In genomic region chr1:3894626-3895278, GRCh38 we compare ENCODE assay signal across 18 cellular contexts. TPM values are rescaled to one million over a fixed set of nuclear protein-coding genes. Genes with fewer than 3 reads are reported as not detected.
DNase-seq lines count a peak whose midpoint lies in the region; ATAC-seq, FAIRE-seq and TF ChIP-seq lines count a peak whose summit lies in the region.
"Had no signal": no experiment of that assay in that cellular context is flagged by ENCODE, and none has a peak within 500 bp of the region (broad histone marks: within the 10 kb centered on the region; RNA-seq: fewer than 3 reads in every experiment).

No MANE protein-coding gene starts in this region.

- H4K91ac ChIP-seq in neuronal stem cell (ENCODE audit: low read depth, low read length, poor library complexity): no peak overlapping the region

- peak overlapping the region; percentile 10 for H3K27ac Mint-ChIP-seq in stimulated activated effector memory CD8-positive, alpha-beta T cell treated with anti-CD3 and anti-CD28 coated beads, Interleukin-12 subunit alpha, Interleukin-12 subunit beta, amount 100 ng/mL, for 72 hours
- H3K27ac Mint-ChIP-seq: B cell; CD4-positive, alpha-beta T cell had no signal

- H4K20me1 ChIP-seq in K562 (replicated peaks; ENCODE audit: control insufficient read depth, insufficient read depth, low read length): peaks cover 13% of the 10 kb centered on the region; the same call in 1 of the 2 replicates

- WGBS in K562 (ENCODE audit: insufficient coverage, low coverage, missing lambda C conversion rate): 97% methylated on average over 17 of the region's 17 CpGs
- WGBS in gastroesophageal sphincter (ENCODE audit: low coverage in 1 of 2), 2 donors: 60 to 89% methylated on average over 1 to 14 of the region's 17 CpGs
- no CpG with 5 or more reads among the region's 17 CpGs for WGBS in neuronal stem cell (ENCODE audit: extremely low coverage in 2 of 2, insufficient read length in 2 of 2, insufficient replicate concordance in 1 of 2), 2 donors

- DNase-seq in K562 (ENCODE audit: extremely low read depth in 1 of 4, low spot score in 3 of 4) (no peak), neuronal stem cell (ENCODE audit: low spot score) (no peak), germinal center (ENCODE audit: low spot score) (no peak), NCI-H446 (lab: John Stamatoyannopoulos, UW) (no peak)
- no peak for DNase-seq in stimulated activated effector memory CD8-positive, alpha-beta T cell treated with anti-CD3 and anti-CD28 coated beads, Interleukin-12 subunit alpha, Interleukin-12 subunit beta, amount 100 ng/mL, for 72 hours (ENCODE audit: low spot score in 2 of 2)
- DNase-seq: C1 segment of cervical spinal cord; Calu3; CD4-positive, alpha-beta T cell; DMS 273 treated with DMSO at 0.1 percent for 48 hours; DMS79; H7 had no signal

- TF ChIP-seq RAD21 in K562 (CRISPR knock-in tag; conservative IDR thresholded peaks at IDR 0.05 in 1 of 2, IDR thresholded peaks at IDR 0.05 in 1 of 2): no peak

- H3K36me3 ChIP-seq in K562 (ENCODE audit: control insufficient read depth, insufficient read depth, low read length): peaks cover 58% of the 10 kb centered on the region
- peaks cover 0 to 19% of the 10 kb centered on the region in 2 donors for H3K36me3 ChIP-seq in gastroesophageal sphincter
- peaks cover 25 to 57% of the 10 kb centered on the region in 2 donors for H3K36me3 ChIP-seq in neuronal stem cell (replicated peaks in 1 of 2; ENCODE audit: control insufficient read depth in 2 of 2, insufficient read depth in 2 of 2, low read length in 2 of 2)

- TF ChIP-seq EP300 in K562 (IDR thresholded peaks at IDR 0.05; ENCODE audit: low read length) (no peak), gastroesophageal sphincter (IDR thresholded peaks at IDR 0.05) (no peak)

- H2AFZ ChIP-seq in K562 (ENCODE audit: low read depth, low read length) (no peak overlapping the region), neuronal stem cell (ENCODE audit: low read length) (no peak overlapping the region)
- H2AFZ ChIP-seq: GM23248 had no signal

- no peak overlapping the region for H3K4me3 Mint-ChIP-seq in stimulated activated effector memory CD8-positive, alpha-beta T cell treated with anti-CD3 and anti-CD28 coated beads, Interleukin-12 subunit alpha, Interleukin-12 subunit beta, amount 100 ng/mL, for 72 hours
- H3K4me3 Mint-ChIP-seq: B cell; CD4-positive, alpha-beta T cell had no signal

- TF ChIP-seq POLR2A in K562 (conservative IDR thresholded peaks at IDR 0.05) (no peak), gastroesophageal sphincter (IDR thresholded peaks at IDR 0.05) (no peak)

- no TSS peak for BruUV-seq in K562 (replicated peaks; lab: Mats Ljungman, UMichigan)

- peaks cover 17% of the 10 kb centered on the region for H3K79me1 ChIP-seq in neuronal stem cell (ENCODE audit: low read depth, low read length)

- peaks cover 47% of the 10 kb centered on the region for H3K4me1 Mint-ChIP-seq in stimulated activated effector memory CD8-positive, alpha-beta T cell treated with anti-CD3 and anti-CD28 coated beads, Interleukin-12 subunit alpha, Interleukin-12 subunit beta, amount 100 ng/mL, for 72 hours

- no peak overlapping the region for H2BK15ac ChIP-seq in neuronal stem cell (ENCODE audit: low read length)

- no peak overlapping the region for H2BK5ac ChIP-seq in neuronal stem cell (ENCODE audit: low read length)

- H2AK5ac ChIP-seq in neuronal stem cell (ENCODE audit: low read depth, low read length): no peak overlapping the region

- FAIRE-seq in K562 (lab: Jason Lieb, UNC): no peak
- FAIRE-seq: A204.1, GM12878, GM18507 had no signal

- H3K27me3 ChIP-seq in K562 (ENCODE audit: control insufficient read depth in 2 of 2, insufficient read depth in 2 of 2, low read length in 2 of 2) (no peaks in the 10 kb centered on the region), gastroesophageal sphincter (no peaks in the 10 kb centered on the region), neuronal stem cell (ENCODE audit: control insufficient read depth in 3 of 3, insufficient read depth in 3 of 3, low read depth in 1 of 3, low read length in 3 of 3) (no peaks in the 10 kb centered on the region)

- peaks cover 0 to 13% of the 10 kb centered on the region in 2 experiments; a peak in 4 of 5 replicates for H3K4me1 ChIP-seq in K562 (replicated peaks in 1 of 2; ENCODE audit: control insufficient read depth in 2 of 2, insufficient read depth in 2 of 2, low read length in 2 of 2)
- peaks cover 0 to 49% (median 9%) of the 10 kb centered on the region in 3 donors for H3K4me1 ChIP-seq in gastroesophageal sphincter
- H3K4me1 ChIP-seq in neuronal stem cell (ENCODE audit: control insufficient read depth in 2 of 2, insufficient read depth in 1 of 2, low read depth in 1 of 2, low read length in 2 of 2): peaks cover 3% of the 10 kb centered on the region in 2 donors

- no peaks in the 10 kb centered on the region for H3K9me1 ChIP-seq in K562 (ENCODE audit: control insufficient read depth, insufficient read depth, low read length)

- no peak overlapping the region for H2BK120ac ChIP-seq in neuronal stem cell (ENCODE audit: low read depth, low read length)

- H3K23ac ChIP-seq in neuronal stem cell (ENCODE audit: low read depth, low read length, poor library complexity): peak overlapping the region; percentile 73

- no peaks in the 10 kb centered on the region for H3K9me3 ChIP-seq in K562 (replicated peaks; ENCODE audit: control insufficient read depth, insufficient read depth, low read depth, low read length)
- peaks cover 0 to 15% (median 0%) of the 10 kb centered on the region in 3 donors for H3K9me3 ChIP-seq in gastroesophageal sphincter
- H3K9me3 ChIP-seq in neuronal stem cell (replicated peaks in 1 of 2; ENCODE audit: control insufficient read depth in 2 of 2, insufficient read depth in 1 of 2, low read depth in 1 of 2, low read length in 2 of 2): peaks cover 0 to 13% of the 10 kb centered on the region in 2 donors

- H3K14ac ChIP-seq in neuronal stem cell (ENCODE audit: low read length): no peak overlapping the region

- H3K9ac ChIP-seq in K562 (ENCODE audit: insufficient read depth in 1 of 2, low read depth in 2 of 2, low read length in 2 of 2) (no peak overlapping the region; a peak in 1 of 4 replicates), neuronal stem cell (ENCODE audit: low read depth, low read length, poor library complexity) (no peak overlapping the region)
- H3K9ac ChIP-seq: GM23248 had no signal

- H3K36me3 Mint-ChIP-seq in stimulated activated effector memory CD8-positive, alpha-beta T cell treated with anti-CD3 and anti-CD28 coated beads, Interleukin-12 subunit alpha, Interleukin-12 subunit beta, amount 100 ng/mL, for 72 hours: peaks cover 39% of the 10 kb centered on the region

- POLR2A ChIA-PET in K562 (lab: Yijun Ruan, JAX): interaction anchor here (0.5 to 0.6 kb wide), 2 partner anchors 27 to 277 kb away, joined by 3 read pairs; no protein-coding TSS in a partner anchor

- in situ Hi-C loops in K562 (cut with MboI): no loop called here

- CTCF ChIA-PET in K562 (lab: Yijun Ruan, JAX; ENCODE audit: low intra/inter-chr PET ratio): interaction anchor here (0.6 kb wide), 1 partner anchor 18 kb away, joined by 5 read pairs; no protein-coding TSS in a partner anchor

- intact Hi-C loops in K562 (cut with micrococcal nuclease): no loop called here

- H2BK12ac ChIP-seq in neuronal stem cell (ENCODE audit: low read length): no peak overlapping the region

- H3K4me2 ChIP-seq in K562 (ENCODE audit: insufficient read depth, low read length): no peak overlapping the region
- H3K4me2 ChIP-seq in neuronal stem cell (ENCODE audit: insufficient read depth, low read length, poor library complexity, severe bottlenecking): no peak overlapping the region

- H4K8ac ChIP-seq in neuronal stem cell (ENCODE audit: low read depth, low read length): no peak overlapping the region

- no peak overlapping the region for H3K4ac ChIP-seq in neuronal stem cell (ENCODE audit: low read length)

- H3K79me2 ChIP-seq in K562 (ENCODE audit: control insufficient read depth, insufficient read depth, low read length): peaks cover 69% of the 10 kb centered on the region

- ATAC-seq in K562: no peak
- no peak for ATAC-seq in gastroesophageal sphincter
- no peak for ATAC-seq in stimulated activated effector memory CD8-positive, alpha-beta T cell treated with anti-CD3 and anti-CD28 coated beads, Interleukin-12 subunit alpha, Interleukin-12 subunit beta, amount 100 ng/mL, for 72 hours
- no peak for ATAC-seq in GM18511 (IDR thresholded peaks at IDR 0.05; ENCODE audit: unreplicated experiment)
- ATAC-seq: GM12878 had no signal

- H3K27ac ChIP-seq in K562 (ENCODE audit: extremely low read depth, low read depth, low read length) (no peak overlapping the region), gastroesophageal sphincter (peak overlapping the region; percentile 29 to 79 (median 66)), neuronal stem cell (replicated peaks; ENCODE audit: low read length) (no peak overlapping the region)
- H3K27ac ChIP-seq: GM23248 had no signal

- TF ChIP-seq CTCF in K562 (IDR thresholded peaks at IDR 0.05 in 2 of 3, conservative IDR thresholded peaks at IDR 0.05 in 1 of 3; ENCODE audit: insufficient read depth in 2 of 3, low read depth in 1 of 3, low read length in 3 of 3) (no peak), gastroesophageal sphincter (IDR thresholded peaks at IDR 0.05) (no peak)

- no peak overlapping the region for H3K4me3 ChIP-seq in K562
- H3K4me3 ChIP-seq in gastroesophageal sphincter: no peak overlapping the region
- no peak overlapping the region for H3K4me3 ChIP-seq in neuronal stem cell (ENCODE audit: low read length in 2 of 2)
- H3K4me3 ChIP-seq: GM12878, GM23248 had no signal

- H3K9me3 Mint-ChIP-seq in stimulated activated effector memory CD8-positive, alpha-beta T cell treated with anti-CD3 and anti-CD28 coated beads, Interleukin-12 subunit alpha, Interleukin-12 subunit beta, amount 100 ng/mL, for 72 hours: peaks cover 3% of the 10 kb centered on the region

- H3K18ac ChIP-seq in neuronal stem cell (ENCODE audit: low read length): no peak overlapping the region

RNA-seq across cellular contexts. Expression of gene C1orf174, which starts 5.3 kb away (rescaled TPM):
- total RNA-seq in K562 (2011; cell fraction: chromatin; rRNA removed; ENCODE audit: low replicate concordance): 67.9 and 71.3 TPM in 2 replicates
- total RNA-seq in K562 (2011; cell fraction: nucleolus; rRNA removed): 55.2 and 56.6 TPM in 2 replicates
- 62.5 and 62.9 TPM in 2 replicates for total RNA-seq in K562 (2011; cell fraction: nucleoplasm; rRNA removed)
- total RNA-seq in K562 (2014; rRNA removed) (41.6 and 58.8 TPM in 2 replicates), K562 (2014; rRNA removed; fragmentation: Illumina TruSeq; extraction: Trizol) (37.8 and 46.3 TPM in 2 replicates), K562 (2015; rRNA removed; fragmentation: Illumina TruSeq; extraction: Trizol) (51.0 and 55.6 TPM in 2 replicates), K562 (2021) (38.5 and 40.8 TPM in 2 replicates), gastroesophageal sphincter (10 to 100 TPM; 16.4 to 35.3 (median 26.7) TPM)
- polyA plus RNA-seq in K562 (2011; rRNA removed) (45.4 and 50.7 TPM in 2 replicates), K562 (2014; fragmentation: Illumina TruSeq; extraction: Trizol) (48.5 and 64.9 TPM in 2 replicates), K562 (2014; fragmentation: Nextera tagmentation; extraction: Ambion mirVana) (10 to 100 TPM; 42.0 to 50.2 TPM), K562 (2014; rRNA removed) (43.0 and 54.5 TPM in 2 replicates)
- polyA plus RNA-seq in K562 (2011; cell fraction: cytosol; rRNA removed): 54.4 and 66.4 TPM in 2 replicates
- polyA plus RNA-seq in K562 (2011; cell fraction: nucleus; rRNA removed): 64.9 and 66.7 TPM in 2 replicates
- polyA plus RNA-seq in K562 (2012): 27.1 and 50.1 TPM in 2 replicates
- polyA minus RNA-seq in K562 (2011; rRNA and poly(A)+ RNA removed): 30.5 and 39.9 TPM in 2 replicates
- 24.3 and 27.7 TPM in 2 replicates for polyA minus RNA-seq in K562 (2011; cell fraction: cytosol; rRNA and poly(A)+ RNA removed)
- polyA minus RNA-seq in K562 (2011; cell fraction: nucleus; rRNA and poly(A)+ RNA removed): 11.7 and 18.7 TPM in 2 replicates
- 30.3 TPM for polyA plus RNA-seq in neuronal stem cell (2013, experiment 1 of 2)
- 30.5 TPM for polyA plus RNA-seq in neuronal stem cell (2013, experiment 2 of 2)

RNA-seq across cellular contexts. Expression of gene DFFB, which starts 37.5 kb away (rescaled TPM):
- total RNA-seq in K562 (2011; cell fraction: chromatin; rRNA removed; ENCODE audit: low replicate concordance): 23.2 and 32.8 TPM in 2 replicates
- total RNA-seq in K562 (2011; cell fraction: nucleolus; rRNA removed): 22.2 and 24.7 TPM in 2 replicates
- total RNA-seq in K562 (2011; cell fraction: nucleoplasm; rRNA removed): 20.0 and 24.7 TPM in 2 replicates
- total RNA-seq in K562 (2014; rRNA removed) (10.0 and 15.1 TPM in 2 replicates), K562 (2014; rRNA removed; fragmentation: Illumina TruSeq; extraction: Trizol) (8.3 and 11.2 TPM in 2 replicates), K562 (2015; rRNA removed; fragmentation: Illumina TruSeq; extraction: Trizol) (11.4 and 11.5 TPM in 2 replicates), K562 (2021) (12.7 and 15.0 TPM in 2 replicates), gastroesophageal sphincter (10 to 100 TPM in 1 of 4 donors, 1 to 10 TPM in 3; 1.9 to 14.6 (median 7.7) TPM)
- polyA plus RNA-seq in K562 (2011; rRNA removed) (13.5 and 14.3 TPM in 2 replicates), K562 (2014; fragmentation: Illumina TruSeq; extraction: Trizol) (10.9 and 12.7 TPM in 2 replicates), K562 (2014; fragmentation: Nextera tagmentation; extraction: Ambion mirVana) (1 to 10 TPM; 2.3 to 6.6 TPM), K562 (2014; rRNA removed) (15.8 and 20.0 TPM in 2 replicates)
- 15.9 and 16.9 TPM in 2 replicates for polyA plus RNA-seq in K562 (2011; cell fraction: cytosol; rRNA removed)
- 15.5 and 18.3 TPM in 2 replicates for polyA plus RNA-seq in K562 (2011; cell fraction: nucleus; rRNA removed)
- 6.4 and 8.6 TPM in 2 replicates for polyA plus RNA-seq in K562 (2012)
- polyA minus RNA-seq in K562 (2011; rRNA and poly(A)+ RNA removed): 7.4 and 7.7 TPM in 2 replicates
- polyA minus RNA-seq in K562 (2011; cell fraction: cytosol; rRNA and poly(A)+ RNA removed): 6.8 and 12.6 TPM in 2 replicates
- polyA minus RNA-seq in K562 (2011; cell fraction: nucleus; rRNA and poly(A)+ RNA removed): 8.2 and 10.7 TPM in 2 replicates
- 6.6 TPM for polyA plus RNA-seq in neuronal stem cell (2013, experiment 1 of 2)
- polyA plus RNA-seq in neuronal stem cell (2013, experiment 2 of 2): 7.4 TPM

RNA-seq across cellular contexts. Expression of gene CEP104, which starts 37.7 kb away (rescaled TPM):
- 114 and 157 TPM in 2 replicates for total RNA-seq in K562 (2011; cell fraction: chromatin; rRNA removed; ENCODE audit: low replicate concordance)
- 43.7 and 47.9 TPM in 2 replicates for total RNA-seq in K562 (2011; cell fraction: nucleolus; rRNA removed)
- total RNA-seq in K562 (2011; cell fraction: nucleoplasm; rRNA removed): 54.4 and 64.5 TPM in 2 replicates
- total RNA-seq in K562 (2014; rRNA removed) (42.7 and 54.9 TPM in 2 replicates), K562 (2014; rRNA removed; fragmentation: Illumina TruSeq; extraction: Trizol) (22.3 and 31.9 TPM in 2 replicates), K562 (2015; rRNA removed; fragmentation: Illumina TruSeq; extraction: Trizol) (23.7 and 25.0 TPM in 2 replicates), K562 (2021) (63.4 and 77.7 TPM in 2 replicates), gastroesophageal sphincter (10 to 100 TPM; 29.3 to 78.2 (median 41.8) TPM)
- polyA plus RNA-seq in K562 (2011; rRNA removed) (42.6 and 45.1 TPM in 2 replicates), K562 (2014; fragmentation: Illumina TruSeq; extraction: Trizol) (44.1 and 53.6 TPM in 2 replicates), K562 (2014; fragmentation: Nextera tagmentation; extraction: Ambion mirVana) (10 to 100 TPM; 11.2 to 13.4 TPM), K562 (2014; rRNA removed) (30.4 and 43.1 TPM in 2 replicates)
- 27.4 and 28.4 TPM in 2 replicates for polyA plus RNA-seq in K562 (2011; cell fraction: cytosol; rRNA removed)
- polyA plus RNA-seq in K562 (2011; cell fraction: nucleus; rRNA removed): 66.0 and 75.9 TPM in 2 replicates
- polyA plus RNA-seq in K562 (2012): 27.8 and 44.0 TPM in 2 replicates
- polyA minus RNA-seq in K562 (2011; rRNA and poly(A)+ RNA removed): 59.0 and 86.7 TPM in 2 replicates
- 31.8 and 39.8 TPM in 2 replicates for polyA minus RNA-seq in K562 (2011; cell fraction: cytosol; rRNA and poly(A)+ RNA removed)
- 19.0 and 44.4 TPM in 2 replicates for polyA minus RNA-seq in K562 (2011; cell fraction: nucleus; rRNA and poly(A)+ RNA removed)
- polyA plus RNA-seq in neuronal stem cell (2013, experiment 1 of 2): 12.6 TPM
- 13.2 TPM for polyA plus RNA-seq in neuronal stem cell (2013, experiment 2 of 2)

Comparison
In these comparisons a context has a peak if more than half of its experiments do, and no peak if none do; other contexts are left out.
1. H3K27ac ChIP-seq: peak in gastroesophageal sphincter (4 of 4); none in K562 (single experiment) and neuronal stem cell (single experiment).